Comparison of ENCODE assay signal across 1 cellular context in genomic region chr10:77909021-77909754, GRCh38.
TF ChIP-seq lines count a peak whose summit lies in the region.

No MANE protein-coding gene starts in this region.

TF ChIP-seq in K562, 482 proteins besides CTCF, POLR2A, EP300 and RAD21 (continued from another document):
- 0 out of 4 replicates have a peak, but pooled peaks of 1 of the 2 experiments have one; percentile 38 for TF ChIP-seq ZNF318 (IDR thresholded peaks at IDR 0.05; ENCODE audit: borderline replicate concordance in 1 of 2, low read depth in 1 of 2)
- peak; percentile 19; the same call in 1 of the 2 replicates for TF ChIP-seq FOXM1 (IDR thresholded peaks at IDR 0.05; ENCODE audit: low read depth)
- no peak for TF ChIP-seq FOXM1 (CRISPR knock-in tag; IDR thresholded peaks at IDR 0.05; ENCODE audit: low read depth)
- peak; percentile 24 for TF ChIP-seq BRD9 (IDR thresholded peaks at IDR 0.05; ENCODE audit: low read depth, partially characterized antibody)
- no peak for TF ChIP-seq ZNF445 (CRISPR knock-in tag; IDR thresholded peaks at IDR 0.05; ENCODE audit: low read depth)
- TF ChIP-seq NCOA4 (IDR thresholded peaks at IDR 0.05; ENCODE audit: partially characterized antibody) = no peak
- peak in 1 of 2 experiments; percentile 13; a peak in 1 of 4 replicates for TF ChIP-seq KDM1A (IDR thresholded peaks at IDR 0.05)
- TF ChIP-seq JUND (IDR thresholded peaks at IDR 0.05; ENCODE audit: borderline replicate concordance, low read depth, low read length) = 0 out of 2 replicates have a peak, but pooled peaks have one; percentile 49
- TF ChIP-seq JUND (tag; IDR thresholded peaks at IDR 0.05; ENCODE audit: borderline replicate concordance, low read depth, low read length) = no peak; the same call in 2 of the 3 replicates
- TF ChIP-seq SMARCA4 (IDR thresholded peaks at IDR 0.05) = peak; percentile 39; the same call in 1 of the 2 replicates
- no peak for TF ChIP-seq ZBTB8A (IDR thresholded peaks at IDR 0.05; ENCODE audit: partially characterized antibody)
